Comparison of ENCODE assay signal across 8 cellular contexts in genomic region chr6:142146828-142147662, GRCh38. TPM values are rescaled to one million over a fixed set of nuclear protein-coding genes. Genes with fewer than 3 reads are reported as not detected.
A peak's percentile ranks its signal among the peaks of the same experiment; 100 is the strongest.
DNase-seq lines count a peak whose midpoint lies in the region; ATAC-seq, FAIRE-seq and TF ChIP-seq lines count a peak whose summit lies in the region.

NMBR (minus strand) TSS chr6:142147122; CDS start chr6:142088658, 58,464 bp downstream.
VTA1 (plus strand) TSS chr6:142147263; CDS start chr6:142147288, 25 bp downstream.

- peak within 1 kb of the TSS; percentile 72 to 74 for H3K9ac ChIP-seq in kidney (ENCODE audit: low read length in 2 of 2)

- peak; percentile 89 for TF ChIP-seq CTCF in kidney (IDR thresholded peaks at IDR 0.05; ENCODE audit: borderline replicate concordance, extremely low read depth, insufficient read depth)

- FAIRE-seq in kidney (lab: Jason Lieb, UNC): peak; percentile 94

- H3K4me1 ChIP-seq in kidney (ENCODE audit: control insufficient read depth in 1 of 2, insufficient read depth in 1 of 2, low read depth in 1 of 2, low read length in 2 of 2): peaks cover 4% of the 10 kb centered on the region in 2 donors

- peak within 1 kb of the TSS; percentile 5 to 15 for H3K27ac ChIP-seq in kidney (ENCODE audit: low read depth in 2 of 2, low read length in 2 of 2)

- intact Hi-C loops in kidney (cut with DNase I): no loop called here

- no peaks in the 10 kb centered on the region for H3K36me3 ChIP-seq in kidney (ENCODE audit: control insufficient read depth in 1 of 2, insufficient read depth in 2 of 2, low read length in 2 of 2)

- DNase-seq in AML-193 (lab: John Stamatoyannopoulos, UW) (peak; percentile 99), NCI-H345 treated with DMSO at 0.1 percent for 48 hours (lab: John Stamatoyannopoulos, UW; ENCODE audit: unreplicated experiment) (peak; percentile 95), cerebellum (ENCODE audit: low spot score) (peak; percentile 90), kidney (peak; percentile 98)
- DNase-seq in stimulated activated CD4-positive, alpha-beta T cell treated with anti-CD3 and anti-CD28 coated beads, Interleukin-15, amount 100 ng/mL, for 24 hours: peak; percentile 97

- peak within 1 kb of the TSS; percentile 80 to 88 for H3K4me3 ChIP-seq in kidney (ENCODE audit: low read length in 2 of 2)

- peak; percentile 99 for ATAC-seq in GM19025 (IDR thresholded peaks at IDR 0.05; ENCODE audit: low read depth, unreplicated experiment)
- ATAC-seq in HG03342 (IDR thresholded peaks at IDR 0.05; ENCODE audit: unreplicated experiment): peak; percentile 99
- ATAC-seq in activated CD4-positive, CD25-positive, alpha-beta regulatory T cell treated with anti-CD3 and anti-CD28 coated beads, Interleukin-2, amount 50 U/mL, for 24 hours: peak; percentile 97 to 99

- H3K9me3 ChIP-seq in kidney (ENCODE audit: control insufficient read depth in 1 of 2, low read length in 2 of 2): no peaks in the 10 kb centered on the region

RNA-seq across cellular contexts. Expression of gene NMBR, which starts in this region (rescaled TPM):
- total RNA-seq in cerebellum (2.5 TPM), kidney (not detected)
- polyA plus RNA-seq in kidney (ENCODE audit: insufficient read depth, low read depth, low replicate concordance): not detected

RNA-seq across cellular contexts. Expression of gene VTA1, which starts in this region (rescaled TPM):
- total RNA-seq in cerebellum: 73.3 TPM
- total RNA-seq in kidney: 37.2 TPM
- 32.9 TPM for polyA plus RNA-seq in kidney (ENCODE audit: insufficient read depth, low read depth, low replicate concordance)

Comparison
In these comparisons a context has a peak if more than half of its experiments do, and no peak if none do; other contexts are left out.
1. Peak in every context shown above with its lines: DNase-seq, ATAC-seq, H3K4me3 ChIP-seq and H3K27ac ChIP-seq.